1 cellular context compared by ENCODE assay signal in genomic region chr7:2962860-2963259, GRCh38.
TF ChIP-seq lines count a peak whose summit lies in the region.

No MANE protein-coding gene starts in this region.

TF ChIP-seq in endothelial cell of umbilical vein, 7 proteins besides CTCF, POLR2A, EP300 and RAD21 (continued from another document):
- no peak for TF ChIP-seq JUN (IDR thresholded peaks at IDR 0.05; ENCODE audit: borderline replicate concordance, insufficient read depth, insufficient read length, low read depth)
- TF ChIP-seq MYC (IDR thresholded peaks at IDR 0.05; ENCODE audit: low read depth, low read length) = no peak
- no peak for TF ChIP-seq FOS (IDR thresholded peaks at IDR 0.05; ENCODE audit: borderline replicate concordance, insufficient read depth, low read length)
- no peak for TF ChIP-seq GATA2 (IDR thresholded peaks at IDR 0.05; ENCODE audit: insufficient read depth, insufficient read length, low read depth, low read length)
- no peak for TF ChIP-seq EZH2 (IDR thresholded peaks at IDR 0.05; ENCODE audit: borderline replicate concordance, low read depth, low read length, severe bottlenecking)
